ENCODE assay signal across 10 cellular contexts in genomic region chr1:181676269-181676668, GRCh38.
DNase-seq lines count a peak whose midpoint lies in the region; ATAC-seq and TF ChIP-seq lines count a peak whose summit lies in the region.
"Had no signal": no experiment of that assay in that cellular context is flagged by ENCODE, and none has a peak within 500 bp of the region (broad histone marks: within the 10 kb centered on the region; RNA-seq: fewer than 3 reads in every experiment).

No MANE protein-coding gene starts in this region.

- H3K4me3 ChIP-seq in retinal pigment epithelial cell (ENCODE audit: low read length) = no peak overlapping the region

- H3K27ac Mint-ChIP-seq in HFFc6 = no peak overlapping the region
- H3K27ac Mint-ChIP-seq: CD4-positive, CD25-positive, alpha-beta regulatory T cell; naive B cell had no signal

- ATAC-seq in esophagus mucosa = peak; percentile 49

- no peak overlapping the region for H3K4me3 Mint-ChIP-seq in HFFc6
- H3K4me3 Mint-ChIP-seq: CD4-positive, CD25-positive, alpha-beta regulatory T cell; naive B cell had no signal

- H3K27me3 Mint-ChIP-seq in HFFc6 (ENCODE audit: insufficient read depth) = no peaks in the 10 kb centered on the region; the same call in 1 of the 2 replicates

- peaks cover 44% of the 10 kb centered on the region for H3K9me3 Mint-ChIP-seq in HFFc6

- TF ChIP-seq CTCF in HFFc6 (IDR thresholded peaks at IDR 0.05) (peak; percentile 9; the same call in 1 of the 2 replicates), retinal pigment epithelial cell (conservative IDR thresholded peaks at IDR 0.05; ENCODE audit: low read depth, low read length) (peak; percentile 70)

- H3K4me1 Mint-ChIP-seq in HFFc6 (ENCODE audit: low read depth) = no peaks in the 10 kb centered on the region
- H3K4me1 Mint-ChIP-seq: CD4-positive, CD25-positive, alpha-beta regulatory T cell; naive B cell had no signal

- DNase-seq in NCI-H82 (lab: John Stamatoyannopoulos, UW) (peak; percentile 69), NCI-H82 treated with DMSO at 0.1 percent for 48 hours (lab: John Stamatoyannopoulos, UW; ENCODE audit: unreplicated experiment) (no peak), HFFc6 (no peak), NCI-H748 (lab: John Stamatoyannopoulos, UW; ENCODE audit: unreplicated experiment) (peak; percentile 60), retinal pigment epithelial cell (ENCODE audit: low read depth) (no peak), HuH-7.5 (ENCODE audit: low spot score) (no peak), mesenteric fat pad (ENCODE audit: low spot score) (no peak)
- DNase-seq: naive B cell had no signal

- H3K36me3 Mint-ChIP-seq in HFFc6 (ENCODE audit: low read depth) = no peaks in the 10 kb centered on the region
- H3K36me3 Mint-ChIP-seq: CD4-positive, CD25-positive, alpha-beta regulatory T cell; naive B cell had no signal

Comparison
In these comparisons a context has a peak if more than half of its experiments do, and no peak if none do; other contexts are left out.
1. DNase-seq: peak in NCI-H82 (single experiment) and NCI-H748 (single experiment); none in NCI-H82 treated with DMSO at 0.1 percent for 48 hours (single experiment), HFFc6 (single experiment), retinal pigment epithelial cell (single experiment), HuH-7.5 (single experiment) and mesenteric fat pad (single experiment).